Comparison of ENCODE assay signal across 21 cellular contexts in the genomic region with DNA sequence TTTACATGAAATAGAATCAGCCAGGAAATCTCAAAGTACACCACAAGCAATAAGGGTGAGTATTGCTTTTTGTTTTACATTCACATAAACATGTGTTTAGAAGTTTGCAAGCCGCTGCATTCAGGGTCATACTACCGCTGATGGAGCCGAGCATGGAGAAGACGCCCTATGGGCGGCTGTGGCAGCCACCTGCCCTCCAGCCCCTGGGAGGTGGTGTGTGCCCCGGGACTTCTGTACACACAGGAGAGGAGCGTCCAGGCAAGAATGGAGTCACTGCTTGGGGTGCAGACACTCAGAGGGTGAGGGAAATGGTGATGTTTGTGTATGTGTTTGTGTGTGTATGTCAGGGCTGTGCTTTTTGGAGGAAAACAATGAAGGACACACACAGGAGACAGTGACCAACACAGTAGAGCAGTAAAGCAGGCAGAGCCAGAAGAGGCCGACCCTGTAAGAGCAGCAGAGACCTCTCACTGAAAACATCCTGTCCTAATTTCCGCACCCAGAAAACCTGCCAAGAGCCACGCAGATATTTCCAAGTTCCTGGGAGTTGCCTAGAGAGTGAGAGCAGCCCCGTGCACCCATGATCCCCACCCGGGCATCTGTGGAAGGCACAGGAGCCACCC.
A peak's percentile ranks its signal among the peaks of the same experiment; 100 is the strongest.
DNase-seq lines count a peak whose midpoint lies in the region; ATAC-seq and TF ChIP-seq lines count a peak whose summit lies in the region.
"Had no signal": no experiment of that assay in that cellular context is flagged by ENCODE, and none has a peak within 500 bp of the region (broad histone marks: within the 10 kb centered on the region; RNA-seq: fewer than 3 reads in every experiment).

No MANE protein-coding gene starts in this region.

- no peak overlapping the region for H3K9ac ChIP-seq in neuronal stem cell (ENCODE audit: low read depth, low read length, poor library complexity)

- H3K9me3 ChIP-seq in RWPE2 (ENCODE audit: severe bottlenecking), result no peaks in the 10 kb centered on the region
- no peaks in the 10 kb centered on the region for H3K9me3 ChIP-seq in neuronal stem cell (replicated peaks in 1 of 2; ENCODE audit: control insufficient read depth in 2 of 2, insufficient read depth in 1 of 2, low read depth in 1 of 2, low read length in 2 of 2)
- H3K9me3 ChIP-seq: gastrocnemius medialis, lower lobe of right lung had no signal

- no peaks in the 10 kb centered on the region for H3K27me3 Mint-ChIP-seq in T-cell

- H3K27me3 ChIP-seq in RWPE2 (ENCODE audit: insufficient read depth, poor library complexity, severe bottlenecking), result no peaks in the 10 kb centered on the region
- no peaks in the 10 kb centered on the region for H3K27me3 ChIP-seq in neuronal stem cell (ENCODE audit: control insufficient read depth in 3 of 3, insufficient read depth in 3 of 3, low read depth in 1 of 3, low read length in 3 of 3)
- H3K27me3 ChIP-seq: gastrocnemius medialis had no signal

- no peaks in the 10 kb centered on the region for H3K36me3 Mint-ChIP-seq in T-cell

- no peak overlapping the region for H3K4ac ChIP-seq in neuronal stem cell (ENCODE audit: low read length)

- H2BK12ac ChIP-seq in neuronal stem cell (ENCODE audit: low read length), result no peak overlapping the region

- WGBS in neuronal stem cell (ENCODE audit: extremely low coverage in 2 of 2, insufficient read length in 2 of 2, insufficient replicate concordance in 1 of 2), 2 donors, result no CpG with 5 or more reads among the region's 12 CpGs

- H3K4me2 ChIP-seq in neuronal stem cell (ENCODE audit: insufficient read depth, low read length, poor library complexity, severe bottlenecking), result no peak overlapping the region

- H3K27ac ChIP-seq in RWPE2 (ENCODE audit: poor library complexity, severe bottlenecking) (peak overlapping the region; percentile 61), epithelial cell of prostate (peak overlapping the region; percentile 73), neuronal stem cell (replicated peaks; ENCODE audit: low read length) (no peak overlapping the region)
- H3K27ac ChIP-seq: C4-2B, gastrocnemius medialis, lower lobe of right lung had no signal

- H3K27ac Mint-ChIP-seq in T-cell, result no peak overlapping the region
- H3K27ac Mint-ChIP-seq: activated naive CD4-positive, alpha-beta T cell treated with anti-CD3 and anti-CD28 coated beads for 36 hours; activated T-cell treated with anti-CD3 and anti-CD28 coated beads, Interleukin-2, amount 50 U/mL, for 72 hours had no signal

- H3K4me1 Mint-ChIP-seq in T-cell, result peaks cover 0 to 12% (median 4%) of the 10 kb centered on the region in 3 donors

- CTCF ChIA-PET in T-cell (lab: Charles Lee), result no interaction called here

- H3K9me3 Mint-ChIP-seq in T-cell, result no peaks in the 10 kb centered on the region
- H3K9me3 Mint-ChIP-seq: activated naive CD4-positive, alpha-beta T cell treated with anti-CD3 and anti-CD28 coated beads for 36 hours; activated T-cell treated with anti-CD3 and anti-CD28 coated beads, Interleukin-2, amount 50 U/mL, for 72 hours had no signal

- no peak overlapping the region for H2AK5ac ChIP-seq in neuronal stem cell (ENCODE audit: low read depth, low read length)

- H3K79me1 ChIP-seq in neuronal stem cell (ENCODE audit: low read depth, low read length), result no peaks in the 10 kb centered on the region

- H3K4me3 ChIP-seq in RWPE2 (ENCODE audit: severe bottlenecking), result no peak overlapping the region
- no peak overlapping the region for H3K4me3 ChIP-seq in neuronal stem cell (ENCODE audit: low read length in 2 of 2)
- H3K4me3 ChIP-seq: gastrocnemius medialis, lower lobe of right lung had no signal

- no peak overlapping the region for H3K4me3 Mint-ChIP-seq in T-cell
- H3K4me3 Mint-ChIP-seq: activated naive CD4-positive, alpha-beta T cell treated with anti-CD3 and anti-CD28 coated beads for 36 hours; activated T-cell treated with anti-CD3 and anti-CD28 coated beads, Interleukin-2, amount 50 U/mL, for 72 hours had no signal

- ATAC-seq in RWPE2 (ENCODE audit: low read depth) (no peak; the same call in 2 of the 3 replicates), T-cell (replicated peaks in 1 of 4) (no peak)
- ATAC-seq: activated T-cell treated with anti-CD3 and anti-CD28 coated beads, Interleukin-2, amount 50 U/mL, for 72 hours had no signal

- H4K8ac ChIP-seq in neuronal stem cell (ENCODE audit: low read depth, low read length), result no peak overlapping the region

- TF ChIP-seq CTCF in RWPE2 (IDR thresholded peaks at IDR 0.05; ENCODE audit: poor library complexity, severe bottlenecking), result no peak

- POLR2A ChIA-PET in T-cell (lab: Charles Lee), result no interaction called here

- no peak overlapping the region for H3K18ac ChIP-seq in neuronal stem cell (ENCODE audit: low read length)

- H3K23ac ChIP-seq in neuronal stem cell (ENCODE audit: low read depth, low read length, poor library complexity), result no peak overlapping the region

- no peaks in the 10 kb centered on the region for H3K36me3 ChIP-seq in RWPE2 (ENCODE audit: low read depth)
- H3K36me3 ChIP-seq in neuronal stem cell (replicated peaks in 1 of 2; ENCODE audit: control insufficient read depth in 2 of 2, insufficient read depth in 2 of 2, low read length in 2 of 2), result no peaks in the 10 kb centered on the region
- H3K36me3 ChIP-seq: gastrocnemius medialis, lower lobe of right lung had no signal

- H3K4me1 ChIP-seq in RWPE2 (ENCODE audit: insufficient read depth, poor library complexity, severe bottlenecking) (peaks cover 29% of the 10 kb centered on the region), neuronal stem cell (ENCODE audit: control insufficient read depth in 2 of 2, insufficient read depth in 1 of 2, low read depth in 1 of 2, low read length in 2 of 2) (no peaks in the 10 kb centered on the region)
- H3K4me1 ChIP-seq: gastrocnemius medialis, lower lobe of right lung had no signal

- DNase-seq in AG08395 (ENCODE audit: low spot score) (peak; percentile 36), RWPE2 (ENCODE audit: low spot score) (no peak), epithelial cell of prostate (ENCODE audit: low read depth, low spot score) (no peak), neuronal stem cell (ENCODE audit: low spot score) (no peak), NCI-H2081 treated with DMSO at 0.1 percent for 48 hours (lab: John Stamatoyannopoulos, UW) (no peak), AG20443 (ENCODE audit: low spot score) (no peak), T-cell (no peak)
- no peak for DNase-seq in activated CD4-positive, alpha-beta T cell treated with anti-CD3 and anti-CD28 coated beads for 48 hours
- DNase-seq: activated CD4-positive, alpha-beta T cell treated with anti-CD3 and anti-CD28 coated beads for 1 hour; activated naive CD4-positive, alpha-beta T cell treated with anti-CD3 and anti-CD28 coated beads for 36 hours; activated T-cell treated with anti-CD3 and anti-CD28 coated beads, Interleukin-2, amount 50 U/mL, for 72 hours; central memory CD4-positive, alpha-beta T cell; DMS 273 treated with DMSO at 0.1 percent for 48 hours; erythroblast; gastrocnemius medialis; lower lobe of right lung; NCI-H1694 treated with DMSO at 0.1 percent for 48 hours; NCI-H2227 treated with DMSO at 0.1 percent for 48 hours; occipital lobe; retina had no signal

- H2BK120ac ChIP-seq in neuronal stem cell (ENCODE audit: low read depth, low read length), result no peak overlapping the region

- H3K14ac ChIP-seq in neuronal stem cell (ENCODE audit: low read length), result peak overlapping the region; percentile 25

- H2AFZ ChIP-seq in neuronal stem cell (ENCODE audit: low read length), result no peak overlapping the region

- H2BK15ac ChIP-seq in neuronal stem cell (ENCODE audit: low read length), result no peak overlapping the region

- H4K91ac ChIP-seq in neuronal stem cell (ENCODE audit: low read depth, low read length, poor library complexity), result no peak overlapping the region

- no peak overlapping the region for H2BK5ac ChIP-seq in neuronal stem cell (ENCODE audit: low read length)
